13 cellular contexts compared by ENCODE assay signal in the genomic region with DNA sequence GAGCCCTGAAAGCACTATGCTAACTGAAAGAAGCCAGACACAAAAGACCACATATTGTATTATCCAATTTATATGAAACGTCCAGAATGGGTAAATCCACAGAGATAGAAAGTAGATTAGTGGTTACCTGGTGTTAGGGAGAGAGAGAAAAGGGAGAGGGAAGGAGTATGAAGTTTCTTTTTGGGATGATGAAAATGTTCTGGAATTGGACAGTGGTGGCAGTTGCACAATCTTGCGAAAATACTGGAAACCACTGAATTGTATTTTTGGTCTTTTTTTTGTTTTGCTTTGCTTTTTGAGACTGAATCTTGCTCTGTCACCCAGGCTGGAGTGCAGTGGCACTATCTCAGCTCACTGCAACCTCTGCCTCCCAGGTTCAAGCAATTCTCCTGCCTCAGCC.
DNase-seq lines count a peak whose midpoint lies in the region; ATAC-seq lines count a peak whose summit lies in the region.
"Had no signal": no experiment of that assay in that cellular context is flagged by ENCODE, and none has a peak within 500 bp of the region (broad histone marks: within the 10 kb centered on the region; RNA-seq: fewer than 3 reads in every experiment).

No MANE protein-coding gene starts in this region.

- DNase-seq in GM03348 (ENCODE audit: low spot score) (peak; percentile 34), OCI-M1 (lab: John Stamatoyannopoulos, UW) (peak; percentile 9), fibroblast of gingiva (ENCODE audit: low read depth) (peak; percentile 50), sciatic nerve (ENCODE audit: low spot score) (no peak), LoVo (ENCODE audit: low spot score) (no peak)
- DNase-seq in activated CD8-positive, alpha-beta memory T cell treated with anti-CD3 and anti-CD28 coated beads, Interleukin-2, amount 50 U/mL, for 48 hours: no peak
- DNase-seq in activated effector memory CD4-positive, alpha-beta T cell treated with Interleukin-2 at 50 U/mL for 16 hours: no peak
- DNase-seq: activated CD8-positive, alpha-beta memory T cell treated with anti-CD3 and anti-CD28 coated beads for 24 hours; activated T-cell treated with anti-CD3 and anti-CD28 coated beads, Interleukin-2, amount 50 U/mL, for 48 hours; CD8-positive, alpha-beta memory T cell; NCI-H524 treated with DMSO at 0.1 percent for 48 hours; occipital lobe; SW 1271 had no signal

- intact Hi-C loops in sciatic nerve (cut with DNase I): no loop called here

- peak; percentile 76 for ATAC-seq in sciatic nerve

Comparison
In these comparisons a context has a peak if more than half of its experiments do, and no peak if none do; other contexts are left out.
1. DNase-seq: peak in GM03348 (single experiment), OCI-M1 (single experiment) and fibroblast of gingiva (single experiment); none in sciatic nerve (single experiment), activated CD8-positive, alpha-beta memory T cell treated with anti-CD3 and anti-CD28 coated beads, Interleukin-2, amount 50 U/mL, for 48 hours (single experiment), activated effector memory CD4-positive, alpha-beta T cell treated with Interleukin-2 at 50 U/mL for 16 hours (single experiment) and LoVo (single experiment).